In genomic region chr6:149097794-149098193, GRCh38 we compare ENCODE assay signal across 19 cellular contexts.
"Had no signal": no experiment of that assay in that cellular context is flagged by ENCODE, and none has a peak within 500 bp of the region (broad histone marks: within the 10 kb centered on the region; RNA-seq: fewer than 3 reads in every experiment).

No MANE protein-coding gene starts in this region.

- H3K27me3 ChIP-seq: body of pancreas, ovary, suprapubic skin, transverse colon, uterus had no signal

- H3K4me1 ChIP-seq: psoas muscle, uterus had no signal

- ATAC-seq: body of pancreas; psoas muscle; right cardiac atrium; stimulated activated naive CD8-positive, alpha-beta T cell treated with anti-CD3 and anti-CD28 coated beads, Interleukin-15, amount 100 ng/mL, for 72 hours had no signal

- H3K27me3 Mint-ChIP-seq: stimulated activated naive CD8-positive, alpha-beta T cell treated with anti-CD3 and anti-CD28 coated beads, Interleukin-15, amount 100 ng/mL, for 72 hours had no signal

- H3K27ac ChIP-seq: body of pancreas, epithelial cell of prostate, ovary, psoas muscle, skin epidermis, suprapubic skin, transverse colon, uterus had no signal

- H3K36me3 ChIP-seq: ovary, suprapubic skin, transverse colon, uterus had no signal

- H3K27ac Mint-ChIP-seq: memory B cell; stimulated activated naive CD8-positive, alpha-beta T cell treated with anti-CD3 and anti-CD28 coated beads, Interleukin-15, amount 100 ng/mL, for 72 hours had no signal

- DNase-seq: activated CD4-positive, CD25-positive, alpha-beta regulatory T cell; activated CD8-positive, alpha-beta memory T cell treated with anti-CD3 and anti-CD28 coated beads, Interleukin-2, amount 50 U/mL, for 4 hours; activated naive CD4-positive, alpha-beta T cell treated with anti-CD3 and anti-CD28 coated beads, Interleukin-2, amount 50 U/mL, for 16 hours; body of pancreas; foreskin fibroblast; ovary; psoas muscle; right cardiac atrium; stimulated activated CD4-positive, alpha-beta T cell treated with anti-CD3 and anti-CD28 coated beads, Interleukin-15, amount 100 ng/mL, for 24 hours; stimulated activated CD4-positive, alpha-beta T cell treated with anti-CD3 and anti-CD28 coated beads, Interleukin-2, amount 100 ng/mL, for 48 hours; stimulated activated naive CD8-positive, alpha-beta T cell treated with anti-CD3 and anti-CD28 coated beads, Interleukin-15, amount 100 ng/mL, for 72 hours; SW 1271; T1000; transverse colon; uterus had no signal

- H3K4me3 ChIP-seq: body of pancreas, ovary, psoas muscle, skin epidermis, suprapubic skin, transverse colon, uterus had no signal

- H3K4me3 Mint-ChIP-seq: memory B cell; stimulated activated naive CD8-positive, alpha-beta T cell treated with anti-CD3 and anti-CD28 coated beads, Interleukin-15, amount 100 ng/mL, for 72 hours had no signal

- H3K9me3 ChIP-seq: body of pancreas, ovary had no signal

- H3K4me1 Mint-ChIP-seq: memory B cell had no signal
